ENCODE assay signal across 26 cellular contexts in the genomic region with DNA sequence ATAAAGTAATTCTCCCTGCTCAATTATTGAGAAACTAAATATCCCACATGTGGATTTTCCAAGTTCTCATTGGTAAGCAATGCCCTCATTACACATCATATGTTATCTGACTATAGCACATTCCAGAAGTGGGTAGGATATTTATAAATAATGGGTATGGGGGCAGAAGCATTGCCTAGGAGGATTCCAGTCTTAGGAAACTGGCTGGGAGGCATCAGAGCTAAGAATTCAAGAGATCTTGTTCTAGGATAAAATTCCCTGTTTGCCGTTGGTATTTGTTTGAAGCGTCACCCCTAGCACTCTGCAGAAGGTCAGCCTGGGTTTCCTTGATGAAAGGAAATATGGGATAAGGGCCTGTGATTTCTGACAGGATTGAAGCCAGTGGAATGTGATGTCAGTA. TPM values are rescaled to one million over a fixed set of nuclear protein-coding genes. Genes with fewer than 3 reads are reported as not detected.
"Had no signal": no experiment of that assay in that cellular context is flagged by ENCODE, and none has a peak within 500 bp of the region (broad histone marks: within the 10 kb centered on the region; RNA-seq: fewer than 3 reads in every experiment).

No MANE protein-coding gene starts in this region.

- DNase-seq: colonic mucosa; cortex of kidney; dermis blood vessel endothelial cell; dorsolateral prefrontal cortex; effector CD4-positive, alpha-beta T cell; effector CD8-positive, alpha-beta T cell; effector memory CD4-positive, alpha-beta T cell; effector memory CD8-positive, alpha-beta T cell; endodermal cell; erythroblast; esophagus squamous epithelium; foreskin fibroblast; foreskin keratinocyte; foreskin melanocyte; gastrocnemius medialis; glutamatergic neuron; head of caudate nucleus; heart left ventricle; heart right ventricle had no signal

- H3K9me3 ChIP-seq: colonic mucosa, gastrocnemius medialis had no signal

- H3K4me1 ChIP-seq: colonic mucosa, esophagus muscularis mucosa, esophagus squamous epithelium, foreskin keratinocyte, gastrocnemius medialis, gastroesophageal sphincter, heart left ventricle, heart right ventricle had no signal

- H3K27me3 ChIP-seq: colonic mucosa had no signal

- H3K27ac ChIP-seq: colonic mucosa, coronary artery, dorsolateral prefrontal cortex, epithelial cell of prostate, esophagus muscularis mucosa, esophagus squamous epithelium, foreskin keratinocyte, gastrocnemius medialis, gastroesophageal sphincter, heart left ventricle, heart right ventricle had no signal

- H3K36me3 ChIP-seq: colonic mucosa, esophagus muscularis mucosa, esophagus squamous epithelium, gastrocnemius medialis, gastroesophageal sphincter, heart left ventricle, heart right ventricle had no signal

- H3K4me3 ChIP-seq: colonic mucosa, coronary artery, dorsolateral prefrontal cortex, esophagus muscularis mucosa, esophagus squamous epithelium, gastrocnemius medialis, gastroesophageal sphincter, heart left ventricle, heart right ventricle had no signal

RNA-seq across cellular contexts. Expression of a gene that starts 20.1 kb away (rescaled TPM):
- polyA plus RNA-seq: foreskin keratinocyte had no signal

RNA-seq across cellular contexts. Expression of a gene that starts 47.7 kb away (rescaled TPM):
- polyA plus RNA-seq: endothelial cell of umbilical vein, esophagus, fibroblast of lung, foreskin keratinocyte, heart left ventricle, heart right ventricle had no signal
